Comparison of ENCODE assay signal across 26 cellular contexts in the genomic region with DNA sequence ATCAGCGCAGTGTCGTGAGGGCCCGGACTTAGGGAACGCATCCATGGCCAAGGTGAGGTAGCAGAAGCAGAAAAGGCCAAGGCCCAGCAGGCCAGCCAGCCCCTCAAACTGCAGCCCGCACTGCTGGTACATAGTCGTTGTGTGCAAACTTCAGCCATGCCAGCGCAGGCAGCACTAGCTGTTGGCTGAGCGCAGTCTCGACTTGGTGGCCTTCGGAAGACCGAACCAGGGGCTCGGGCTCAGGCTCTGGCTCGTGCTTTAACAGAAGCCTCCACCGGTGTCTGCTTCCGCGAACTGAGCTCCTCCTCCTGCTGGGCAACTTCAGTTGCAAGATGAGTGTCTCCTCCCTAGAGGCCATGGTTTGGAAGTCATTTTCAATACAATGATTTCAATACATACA.
"Had no signal": no experiment of that assay in that cellular context is flagged by ENCODE, and none has a peak within 500 bp of the region (broad histone marks: within the 10 kb centered on the region; RNA-seq: fewer than 3 reads in every experiment).

No MANE protein-coding gene starts in this region.

- H3K27ac Mint-ChIP-seq: activated CD8-positive, alpha-beta T cell treated with anti-CD3 and anti-CD28 coated beads, Interleukin-2, amount 10 ng/mL, durations not matched to agents 7 days and 5 days; activated naive CD8-positive, alpha-beta T cell treated with anti-CD3 and anti-CD28 coated beads, Interleukin-2, amount 10 ng/mL, durations not matched to agents 7 days and 5 days; T-cell had no signal

- H3K9me3 Mint-ChIP-seq: activated naive CD8-positive, alpha-beta T cell treated with anti-CD3 and anti-CD28 coated beads, Interleukin-2, amount 10 ng/mL, durations not matched to agents 7 days and 5 days; T-cell had no signal

- H3K4me1 Mint-ChIP-seq: activated naive CD8-positive, alpha-beta T cell treated with anti-CD3 and anti-CD28 coated beads, Interleukin-2, amount 10 ng/mL, durations not matched to agents 7 days and 5 days; T-cell had no signal

- H3K36me3 Mint-ChIP-seq: activated naive CD8-positive, alpha-beta T cell treated with anti-CD3 and anti-CD28 coated beads, Interleukin-2, amount 10 ng/mL, durations not matched to agents 7 days and 5 days; T-cell had no signal

- H3K4me3 ChIP-seq: adrenal gland, breast epithelium, SK-N-MC had no signal

- H3K4me3 Mint-ChIP-seq: activated CD8-positive, alpha-beta T cell treated with anti-CD3 and anti-CD28 coated beads, Interleukin-2, amount 10 ng/mL, durations not matched to agents 7 days and 5 days; activated naive CD8-positive, alpha-beta T cell treated with anti-CD3 and anti-CD28 coated beads, Interleukin-2, amount 10 ng/mL, durations not matched to agents 7 days and 5 days; T-cell had no signal

- H3K36me3 ChIP-seq: adrenal gland, breast epithelium had no signal

- ATAC-seq: activated CD8-positive, alpha-beta T cell treated with anti-CD3 and anti-CD28 coated beads, Interleukin-2, amount 10 ng/mL, durations not matched to agents 7 days and 5 days; Right ventricle myocardium inferior; T-cell had no signal

- DNase-seq: activated CD4-positive, alpha-beta T cell treated with anti-CD3 and anti-CD28 coated beads for 48 hours; activated CD4-positive, alpha-beta T cell treated with anti-CD3 and anti-CD28 coated beads, Interleukin-2, amount 50 U/mL, for 4 hours; activated CD8-positive, alpha-beta memory T cell treated with anti-CD3 and anti-CD28 coated beads, Interleukin-2, amount 50 U/mL, for 48 hours; activated CD8-positive, alpha-beta T cell treated with anti-CD3 and anti-CD28 coated beads, Interleukin-2, amount 10 ng/mL, durations not matched to agents 7 days and 5 days; activated naive CD4-positive, alpha-beta T cell treated with anti-CD3 and anti-CD28 coated beads, Interleukin-2, amount 50 U/mL, for 16 hours; activated naive CD8-positive, alpha-beta T cell treated with anti-CD3 and anti-CD28 coated beads, Interleukin-2, amount 10 ng/mL, durations not matched to agents 7 days and 5 days; activated T-cell treated with anti-CD3 and anti-CD28 coated beads, Interleukin-2, amount 50 U/mL, for 1 hour; adrenal gland; anterior cingulate cortex; caudate nucleus; Kasumi-1; NCI-H1105 treated with DMSO at 0.1 percent for 48 hours; NCI-H1436 treated with DMSO at 0.1 percent for 48 hours; NCI-H187; NCI-H2171; NCI-H2227 treated with DMSO at 0.1 percent for 48 hours; NCI-H526; NCI-H82; RPMI8226; T-cell; T-helper 2 cell; T1000 had no signal

- H3K4me1 ChIP-seq: adrenal gland, breast epithelium had no signal

- H3K9me3 ChIP-seq: adrenal gland, breast epithelium had no signal

- H3K27ac ChIP-seq: adrenal gland, breast epithelium, SK-N-MC, VCaP had no signal

- H3K27me3 ChIP-seq: adrenal gland, breast epithelium had no signal
